8 cellular contexts compared by ENCODE assay signal in genomic region chr15:89136818-89137772, GRCh38. TPM values are rescaled to one million over a fixed set of nuclear protein-coding genes. Genes with fewer than 3 reads are reported as not detected.
DNase-seq lines count a peak whose midpoint lies in the region; ATAC-seq and TF ChIP-seq lines count a peak whose summit lies in the region.

No MANE protein-coding gene starts in this region.

- peaks cover 22 to 99% (median 81%) of the 10 kb centered on the region in 12 donors for H3K4me1 ChIP-seq in heart left ventricle
- peaks cover 63% of the 10 kb centered on the region for H3K4me1 ChIP-seq in psoas muscle

- ATAC-seq in activated naive CD8-positive, alpha-beta T cell treated with anti-CD3 and anti-CD28 coated beads, Interleukin-2, amount 10 ng/mL, durations not matched to agents 7 days and 5 days (ENCODE audit: low read depth), result peak; percentile 86
- ATAC-seq in heart left ventricle (peak; percentile 91 to 94 (median 92)), psoas muscle (peak; percentile 66 to 93 (median 88))

- H3K4me3 Mint-ChIP-seq in CD14-positive monocyte (no peak overlapping the region), type B pancreatic cell (no peak overlapping the region)
- H3K4me3 Mint-ChIP-seq in activated naive CD8-positive, alpha-beta T cell treated with anti-CD3 and anti-CD28 coated beads, Interleukin-2, amount 10 ng/mL, durations not matched to agents 7 days and 5 days, result peak overlapping the region; percentile 7

- POLR2A ChIA-PET in activated naive CD8-positive, alpha-beta T cell treated with anti-CD3 and anti-CD28 coated beads, Interleukin-2, amount 10 ng/mL, durations not matched to agents 7 days and 5 days (lab: Charles Lee), result interaction anchor here (0.8 to 1.5 kb wide), 2 partner anchors 45 to 46 kb away, joined by 3 read pairs; no protein-coding TSS in a partner anchor

- H3K4me1 Mint-ChIP-seq in CD14-positive monocyte (peaks cover 70% of the 10 kb centered on the region), type B pancreatic cell (ENCODE audit: unreplicated experiment) (peaks cover 33% of the 10 kb centered on the region)
- H3K4me1 Mint-ChIP-seq in activated naive CD8-positive, alpha-beta T cell treated with anti-CD3 and anti-CD28 coated beads, Interleukin-2, amount 10 ng/mL, durations not matched to agents 7 days and 5 days, result peaks cover 28% of the 10 kb centered on the region

- H3K9me3 Mint-ChIP-seq in CD14-positive monocyte (no peaks in the 10 kb centered on the region), type B pancreatic cell (no peaks in the 10 kb centered on the region)
- no peaks in the 10 kb centered on the region for H3K9me3 Mint-ChIP-seq in activated naive CD8-positive, alpha-beta T cell treated with anti-CD3 and anti-CD28 coated beads, Interleukin-2, amount 10 ng/mL, durations not matched to agents 7 days and 5 days

- WGBS in heart left ventricle, 4 donors, result 20 to 32% (median 29%) methylated on average over 11 of the region's 11 CpGs
- WGBS in psoas muscle, 3 donors, result 19 to 28% (median 22%) methylated on average over 11 of the region's 11 CpGs

- TF ChIP-seq CTCF in CD14-positive monocyte (IDR thresholded peaks at IDR 0.05), result no peak
- TF ChIP-seq CTCF in heart left ventricle (IDR thresholded peaks at IDR 0.05), result no peak
- no peak for TF ChIP-seq CTCF in psoas muscle (IDR thresholded peaks at IDR 0.05)
- TF ChIP-seq CTCF in type B pancreatic cell (conservative IDR thresholded peaks at IDR 0.05), result no peak

- peaks cover 45 to 62% of the 10 kb centered on the region in 2 donors for H3K36me3 Mint-ChIP-seq in CD14-positive monocyte
- peaks cover 29% of the 10 kb centered on the region for H3K36me3 Mint-ChIP-seq in activated naive CD8-positive, alpha-beta T cell treated with anti-CD3 and anti-CD28 coated beads, Interleukin-2, amount 10 ng/mL, durations not matched to agents 7 days and 5 days
- peaks cover 12% of the 10 kb centered on the region for H3K36me3 Mint-ChIP-seq in type B pancreatic cell

- H3K27me3 Mint-ChIP-seq in CD14-positive monocyte (ENCODE audit: low read depth in 3 of 3) (peaks cover 0 to 1% (median 0%) of the 10 kb centered on the region in 3 donors), type B pancreatic cell (no peaks in the 10 kb centered on the region)
- no peaks in the 10 kb centered on the region for H3K27me3 Mint-ChIP-seq in activated naive CD8-positive, alpha-beta T cell treated with anti-CD3 and anti-CD28 coated beads, Interleukin-2, amount 10 ng/mL, durations not matched to agents 7 days and 5 days

- peak overlapping the region; percentile 63 to 97 (median 94) for H3K27ac Mint-ChIP-seq in CD14-positive monocyte
- peak overlapping the region; percentile 57 for H3K27ac Mint-ChIP-seq in activated naive CD8-positive, alpha-beta T cell treated with anti-CD3 and anti-CD28 coated beads, Interleukin-2, amount 10 ng/mL, durations not matched to agents 7 days and 5 days
- no peak overlapping the region for H3K27ac Mint-ChIP-seq in type B pancreatic cell

- no peak for TF ChIP-seq POLR2A in heart left ventricle (IDR thresholded peaks at IDR 0.05)

- peak overlapping the region; percentile 72 to 90 (median 78) for H3K27ac ChIP-seq in heart left ventricle
- H3K27ac ChIP-seq in psoas muscle, result peak overlapping the region; percentile 76

- no peaks in the 10 kb centered on the region for H3K27me3 ChIP-seq in heart left ventricle
- no peaks in the 10 kb centered on the region for H3K27me3 ChIP-seq in psoas muscle (ENCODE audit: insufficient read depth in 3 of 3, low read length in 2 of 3)

- H3K9me3 ChIP-seq in heart left ventricle (no peaks in the 10 kb centered on the region), psoas muscle (no peaks in the 10 kb centered on the region)

- H3K36me3 ChIP-seq in heart left ventricle (peaks cover 0 to 16% (median 4%) of the 10 kb centered on the region in 9 donors), psoas muscle (ENCODE audit: insufficient read depth in 1 of 2, low read depth in 1 of 2) (peaks cover 3 to 34% of the 10 kb centered on the region in 2 donors)

- intact Hi-C loops in CD14-positive monocyte (cut with micrococcal nuclease), result no loop called here
- intact Hi-C loops in heart left ventricle (cut with DNase I), result loop anchor here in 5 of 10 donors (1.0 to 5.0 kb wide), 5 partner anchors 9 to 50 kb away; partner anchors contain the start of gene ABHD2 (in 3 of the 5)
- intact Hi-C loops in psoas muscle (cut with DNase I), result no loop called here

- no peak overlapping the region for H3K4me3 ChIP-seq in heart left ventricle
- H3K4me3 ChIP-seq in psoas muscle, result no peak overlapping the region

- DNase-seq in CD14-positive monocyte (ENCODE audit: low spot score), result no peak
- DNase-seq in activated naive CD8-positive, alpha-beta T cell treated with anti-CD3 and anti-CD28 coated beads, Interleukin-2, amount 10 ng/mL, durations not matched to agents 7 days and 5 days, result no peak
- peak in 4 of 5 donors; percentile 65 to 85 (median 73) for DNase-seq in heart left ventricle
- peak in 1 of 2 donors; percentile 75 for DNase-seq in psoas muscle
- no peak for DNase-seq in anterior cingulate cortex (lab: John Stamatoyannopoulos, UW)
- DNase-seq in iPS-NIHi11 (ENCODE audit: low spot score), result no peak
- DNase-seq in DMS79 (lab: John Stamatoyannopoulos, UW), result no peak
- no peak for DNase-seq in type B pancreatic cell (ENCODE audit: extremely low spot score, unreplicated experiment)

RNA-seq across cellular contexts. Expression of gene ABHD2, which starts 48.8 kb away (rescaled TPM):
- polyA plus RNA-seq in CD14-positive monocyte (10 to 100 TPM; 37.3 to 67.1 TPM), heart left ventricle (100 to 1,000 TPM in 1 of 2 donors, 1 to 10 TPM in 1; 8.6 to 112 TPM), psoas muscle (10 to 100 TPM; 10.8 to 30.9 (median 26.7) TPM)
- 10 to 100 TPM; 54.1 to 62.8 TPM for total RNA-seq in activated naive CD8-positive, alpha-beta T cell treated with anti-CD3 and anti-CD28 coated beads, Interleukin-2, amount 10 ng/mL, durations not matched to agents 7 days and 5 days
- total RNA-seq in heart left ventricle (100 to 1,000 TPM in 6 of 9 donors, 10 to 100 TPM in 3; 53.4 to 243 (median 128) TPM), psoas muscle (100 to 1,000 TPM in 3 of 4 donors, 10 to 100 TPM in 1; 66.1 to 215 (median 157) TPM), type B pancreatic cell (ENCODE audit: low replicate concordance) (55.4 and 63.9 TPM in 2 replicates)

Comparison
In these comparisons a context has a peak if more than half of its experiments do, and no peak if none do; other contexts are left out.
1. DNase-seq: peak in heart left ventricle (4 of 5); none in CD14-positive monocyte (single experiment), activated naive CD8-positive, alpha-beta T cell treated with anti-CD3 and anti-CD28 coated beads, Interleukin-2, amount 10 ng/mL, durations not matched to agents 7 days and 5 days (single experiment), anterior cingulate cortex (0 of 58), iPS-NIHi11 (single experiment), DMS79 (single experiment) and type B pancreatic cell (single experiment).
2. Peak in every context shown above with its lines, with median percentiles within 50 percentile points of each other: ATAC-seq.